ENCODE assay signal across 2 cellular contexts in genomic region chr10:71967958-71968357, GRCh38. TPM values are rescaled to one million over a fixed set of nuclear protein-coding genes. Genes with fewer than 3 reads are reported as not detected.
"Had no signal": no experiment of that assay in that cellular context is flagged by ENCODE, and none has a peak within 500 bp of the region (broad histone marks: within the 10 kb centered on the region; RNA-seq: fewer than 3 reads in every experiment).

No MANE protein-coding gene starts in this region.

RNA-seq across cellular contexts. Expression of gene CHST3, which starts 3.8 kb away (rescaled TPM):
- total RNA-seq: activated naive CD8-positive, alpha-beta T cell treated with anti-CD3 and anti-CD28 coated beads, Interleukin-2, amount 10 ng/mL, durations not matched to agents 7 days and 5 days; T-helper 1 cell treated with Interleukin-12 subunit alpha and Interleukin-12 subunit beta and Interleukin-4 antibody, amounts not matched to agents 30 ng/mL and 1 ng/mL, for 36 hours had no signal
